39 cellular contexts compared by ENCODE assay signal in the genomic region with DNA sequence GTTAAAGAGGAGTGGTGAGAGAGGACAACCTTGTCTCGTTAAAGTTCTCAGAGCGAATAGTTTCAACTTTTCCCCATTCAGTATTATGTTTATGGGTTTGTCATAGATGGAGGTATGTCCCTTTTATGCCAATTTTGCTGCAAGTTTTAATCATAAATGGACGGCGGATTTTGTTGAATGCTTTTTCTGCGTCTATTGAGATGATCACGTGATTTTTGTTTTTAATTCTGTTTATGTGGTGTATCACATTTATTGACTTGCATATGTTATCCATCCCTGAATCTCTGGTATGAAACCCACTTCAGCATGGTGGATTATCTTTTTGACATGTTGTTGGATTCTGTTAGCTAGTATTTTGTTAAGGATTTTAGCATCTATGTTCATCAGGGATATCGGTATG.
"Had no signal": no experiment of that assay in that cellular context is flagged by ENCODE, and none has a peak within 500 bp of the region (broad histone marks: within the 10 kb centered on the region; RNA-seq: fewer than 3 reads in every experiment).

No MANE protein-coding gene starts in this region.

- H3K36me3 ChIP-seq: adrenal gland, ascending aorta, brain microvascular endothelial cell, breast epithelium, cardiac muscle cell had no signal

- H3K4me3 ChIP-seq: adrenal gland, ascending aorta, body of pancreas, breast epithelium, cardiac muscle cell had no signal

- H3K4me3 Mint-ChIP-seq: activated naive CD4-positive, alpha-beta T cell treated with anti-CD3 and anti-CD28 coated beads for 36 hours; activated naive CD4-positive, alpha-beta T cell treated with anti-CD3 and anti-CD28 coated beads, Interleukin-2, amount 10 ng/mL, durations not matched to agents 7 days and 5 days; activated naive CD4-positive, alpha-beta T cell treated with anti-CD3 and anti-CD28 coated beads, Interleukin-2, amount 50 U/mL, for 24 hours; activated naive CD8-positive, alpha-beta T cell; activated naive CD8-positive, alpha-beta T cell treated with anti-CD3 and anti-CD28 coated beads for 36 hours; activated naive CD8-positive, alpha-beta T cell treated with anti-CD3 and anti-CD28 coated beads, Interleukin-2, amount 10 ng/mL, durations not matched to agents 7 days and 5 days; activated naive CD8-positive, alpha-beta T cell treated with anti-CD3 and anti-CD28 coated beads, Interleukin-2, amount 50 U/mL, for 24 hours; activated T-cell treated with anti-CD3 and anti-CD28 coated beads, Interleukin-2, amount 50 U/mL, for 24 hours; activated T-cell treated with anti-CD3 and anti-CD28 coated beads, Interleukin-2, amount 50 U/mL, for 4 hours; activated T-cell treated with anti-CD3 and anti-CD28 coated beads, Interleukin-2, amount 50 U/mL, for 72 hours; activated T-helper 1 cell treated with anti-CD3 and anti-CD28 coated beads, Interleukin-12 subunit alpha, Interleukin-12 subunit beta, Interleukin-2, Interleukin-4 antibody, amounts not matched to agents 30 ng/mL and 10 ng/mL and 1 ng/mL, durations not matched to agents 14 hours and 24 hours and 36 hours; activated T-helper 17 cell treated with anti-CD3 and anti-CD28 coated beads, Interleukin-2, amount 50 U/mL, for 72 hours; brain; central memory CD8-positive, alpha-beta T cell had no signal

- DNase-seq: activated effector memory CD4-positive, alpha-beta T cell treated with anti-CD3 and anti-CD28 coated beads, Interleukin-2, amount 50 U/mL, for 16 hours; activated effector memory CD4-positive, alpha-beta T cell treated with Interleukin-2 at 50 U/mL for 16 hours; activated gamma-delta T cell; activated gamma-delta T cell treated with Interleukin-2 at 50 U/mL for 16 hours; activated naive CD4-positive, alpha-beta T cell; activated naive CD4-positive, alpha-beta T cell treated with anti-CD3 and anti-CD28 coated beads for 36 hours; activated naive CD4-positive, alpha-beta T cell treated with anti-CD3 and anti-CD28 coated beads, Interleukin-2, amount 10 ng/mL, durations not matched to agents 7 days and 5 days; activated naive CD4-positive, alpha-beta T cell treated with anti-CD3 and anti-CD28 coated beads, Interleukin-2, amount 50 U/mL, for 16 hours; activated naive CD4-positive, alpha-beta T cell treated with Interleukin-2 at 50 U/mL for 16 hours; activated naive CD8-positive, alpha-beta T cell treated with anti-CD3 and anti-CD28 coated beads for 36 hours; activated naive CD8-positive, alpha-beta T cell treated with anti-CD3 and anti-CD28 coated beads, Interleukin-2, amount 10 ng/mL, durations not matched to agents 7 days and 5 days; activated naive CD8-positive, alpha-beta T cell treated with anti-CD3 and anti-CD28 coated beads, Interleukin-2, amount 50 U/mL, for 24 hours; activated T-cell treated with anti-CD3 and anti-CD28 coated beads, Interleukin-2, amount 50 U/mL, for 24 hours; activated T-cell treated with anti-CD3 and anti-CD28 coated beads, Interleukin-2, amount 50 U/mL, for 4 hours; activated T-cell treated with anti-CD3 and anti-CD28 coated beads, Interleukin-2, amount 50 U/mL, for 48 hours; activated T-cell treated with anti-CD3 and anti-CD28 coated beads, Interleukin-2, amount 50 U/mL, for 72 hours; adrenal gland; amniotic stem cell; amygdala; anterior cingulate cortex; aorta; body of pancreas; brain microvascular endothelial cell; caudate nucleus; central memory CD4-positive, alpha-beta T cell; cerebellar nuclear complex had no signal

- H3K27me3 Mint-ChIP-seq: activated naive CD4-positive, alpha-beta T cell treated with anti-CD3 and anti-CD28 coated beads, Interleukin-2, amount 10 ng/mL, durations not matched to agents 7 days and 5 days; activated naive CD4-positive, alpha-beta T cell treated with anti-CD3 and anti-CD28 coated beads, Interleukin-2, amount 50 U/mL, for 24 hours; activated naive CD8-positive, alpha-beta T cell; activated naive CD8-positive, alpha-beta T cell treated with anti-CD3 and anti-CD28 coated beads for 36 hours; activated naive CD8-positive, alpha-beta T cell treated with anti-CD3 and anti-CD28 coated beads, Interleukin-2, amount 10 ng/mL, durations not matched to agents 7 days and 5 days; activated naive CD8-positive, alpha-beta T cell treated with anti-CD3 and anti-CD28 coated beads, Interleukin-2, amount 50 U/mL, for 24 hours; activated T-cell treated with anti-CD3 and anti-CD28 coated beads, Interleukin-2, amount 50 U/mL, for 24 hours; activated T-helper 17 cell treated with anti-CD3 and anti-CD28 coated beads, Interleukin-2, amount 50 U/mL, for 72 hours; central memory CD8-positive, alpha-beta T cell had no signal

- H3K4me1 Mint-ChIP-seq: activated naive CD4-positive, alpha-beta T cell treated with anti-CD3 and anti-CD28 coated beads, Interleukin-2, amount 10 ng/mL, durations not matched to agents 7 days and 5 days; activated naive CD4-positive, alpha-beta T cell treated with anti-CD3 and anti-CD28 coated beads, Interleukin-2, amount 50 U/mL, for 24 hours; activated naive CD8-positive, alpha-beta T cell treated with anti-CD3 and anti-CD28 coated beads for 36 hours; activated naive CD8-positive, alpha-beta T cell treated with anti-CD3 and anti-CD28 coated beads, Interleukin-2, amount 10 ng/mL, durations not matched to agents 7 days and 5 days; activated naive CD8-positive, alpha-beta T cell treated with anti-CD3 and anti-CD28 coated beads, Interleukin-2, amount 50 U/mL, for 24 hours; activated T-helper 17 cell treated with anti-CD3 and anti-CD28 coated beads, Interleukin-2, amount 50 U/mL, for 72 hours; brain; central memory CD8-positive, alpha-beta T cell had no signal

- H3K27ac ChIP-seq: adrenal gland, ascending aorta, body of pancreas, brain microvascular endothelial cell, breast epithelium, cardiac muscle cell had no signal

- H3K27ac Mint-ChIP-seq: activated naive CD4-positive, alpha-beta T cell treated with anti-CD3 and anti-CD28 coated beads for 36 hours; activated naive CD4-positive, alpha-beta T cell treated with anti-CD3 and anti-CD28 coated beads, Interleukin-2, amount 10 ng/mL, durations not matched to agents 7 days and 5 days; activated naive CD4-positive, alpha-beta T cell treated with anti-CD3 and anti-CD28 coated beads, Interleukin-2, amount 50 U/mL, for 24 hours; activated naive CD4-positive, alpha-beta T cell treated with anti-CD3 and anti-CD28 coated beads, Interleukin-2, amount 50 U/mL, for 72 hours; activated naive CD8-positive, alpha-beta T cell; activated naive CD8-positive, alpha-beta T cell treated with anti-CD3 and anti-CD28 coated beads for 36 hours; activated naive CD8-positive, alpha-beta T cell treated with anti-CD3 and anti-CD28 coated beads, Interleukin-2, amount 10 ng/mL, durations not matched to agents 7 days and 5 days; activated naive CD8-positive, alpha-beta T cell treated with anti-CD3 and anti-CD28 coated beads, Interleukin-2, amount 50 U/mL, for 24 hours; activated T-cell treated with anti-CD3 and anti-CD28 coated beads, Interleukin-2, amount 50 U/mL, for 24 hours; activated T-cell treated with anti-CD3 and anti-CD28 coated beads, Interleukin-2, amount 50 U/mL, for 72 hours; activated T-helper 1 cell treated with anti-CD3 and anti-CD28 coated beads, Interleukin-12 subunit alpha, Interleukin-12 subunit beta, Interleukin-2, Interleukin-4 antibody, amounts not matched to agents 30 ng/mL and 10 ng/mL and 1 ng/mL, durations not matched to agents 14 hours and 24 hours and 36 hours; activated T-helper 17 cell treated with anti-CD3 and anti-CD28 coated beads, Interleukin-2, amount 50 U/mL, for 72 hours; activated T-helper 2 cell treated with anti-CD3 and anti-CD28 coated beads, Interferon-gamma antibody, Interleukin-2, Interleukin-4, amounts not matched to agents 10 μg/mL and 5 μg/mL and 100 μg/mL, durations not matched to agents 14 hours and 24 hours and 36 hours; brain had no signal

- H3K4me1 ChIP-seq: adrenal gland, ascending aorta, body of pancreas, breast epithelium had no signal

- H3K9me3 ChIP-seq: adrenal gland, ascending aorta, body of pancreas had no signal

- H3K36me3 Mint-ChIP-seq: activated naive CD4-positive, alpha-beta T cell treated with anti-CD3 and anti-CD28 coated beads, Interleukin-2, amount 10 ng/mL, durations not matched to agents 7 days and 5 days; activated naive CD4-positive, alpha-beta T cell treated with anti-CD3 and anti-CD28 coated beads, Interleukin-2, amount 50 U/mL, for 24 hours; activated naive CD8-positive, alpha-beta T cell; activated naive CD8-positive, alpha-beta T cell treated with anti-CD3 and anti-CD28 coated beads for 36 hours; activated naive CD8-positive, alpha-beta T cell treated with anti-CD3 and anti-CD28 coated beads, Interleukin-2, amount 10 ng/mL, durations not matched to agents 7 days and 5 days; brain had no signal

- FAIRE-seq: astrocyte, bronchial epithelial cell had no signal

- H3K27me3 ChIP-seq: adrenal gland, ascending aorta, body of pancreas, brain microvascular endothelial cell, breast epithelium, cardiac muscle cell had no signal

- ATAC-seq: activated naive CD4-positive, alpha-beta T cell treated with anti-CD3 and anti-CD28 coated beads, Interleukin-2, amount 50 U/mL, for 72 hours; activated naive CD8-positive, alpha-beta T cell treated with anti-CD3 and anti-CD28 coated beads, Interleukin-2, amount 50 U/mL, for 24 hours; activated T-cell treated with anti-CD3 and anti-CD28 coated beads, Interleukin-2, amount 50 U/mL, for 4 hours; activated T-cell treated with anti-CD3 and anti-CD28 coated beads, Interleukin-2, amount 50 U/mL, for 72 hours; activated T-helper 17 cell treated with anti-CD3 and anti-CD28 coated beads, Interleukin-2, amount 50 U/mL, for 72 hours; body of pancreas had no signal
